20 cellular contexts compared by ENCODE assay signal in the genomic region with DNA sequence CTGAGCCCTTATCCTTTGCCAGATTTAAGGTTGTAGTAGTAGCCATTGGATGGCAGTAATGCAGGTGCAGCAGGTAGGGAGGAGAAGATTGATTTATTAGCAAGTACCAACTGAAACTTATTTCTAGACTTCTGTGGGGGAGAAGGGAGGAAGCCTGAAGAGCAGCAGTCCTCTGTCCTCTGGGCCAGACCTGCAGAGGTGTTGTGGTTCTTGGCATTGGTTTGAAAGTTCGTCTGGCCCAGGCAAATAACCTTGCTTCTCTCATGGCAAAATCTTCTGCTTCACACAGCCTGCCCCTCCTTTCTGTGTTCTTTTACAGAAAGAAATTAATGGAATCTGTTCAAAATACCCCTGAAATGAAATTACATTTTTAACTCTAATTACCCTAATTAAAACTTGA. TPM values are rescaled to one million over a fixed set of nuclear protein-coding genes. Genes with fewer than 3 reads are reported as not detected.
A peak's percentile ranks its signal among the peaks of the same experiment; 100 is the strongest.
DNase-seq lines count a peak whose midpoint lies in the region; ATAC-seq, FAIRE-seq and TF ChIP-seq lines count a peak whose summit lies in the region.
"Had no signal": no experiment of that assay in that cellular context is flagged by ENCODE, and none has a peak within 500 bp of the region (broad histone marks: within the 10 kb centered on the region; RNA-seq: fewer than 3 reads in every experiment).

No MANE protein-coding gene starts in this region.

- no peaks in the 10 kb centered on the region for H3K9me3 Mint-ChIP-seq in CD4-positive, alpha-beta T cell
- no peaks in the 10 kb centered on the region; a peak in 1 of 5 replicates for H3K9me3 Mint-ChIP-seq in H9
- H3K9me3 Mint-ChIP-seq in chondrocyte (ENCODE audit: low read depth), result no peaks in the 10 kb centered on the region
- H3K9me3 Mint-ChIP-seq in natural killer cell, result no peaks in the 10 kb centered on the region
- H3K9me3 Mint-ChIP-seq: activated CD4-positive, alpha-beta T cell treated with anti-CD3 and anti-CD28 coated beads, Interleukin-2, amount 10 ng/mL, durations not matched to agents 7 days and 5 days had no signal

- no peak overlapping the region for H3K4me2 ChIP-seq in H9 (ENCODE audit: insufficient read depth, insufficient read length, low read length)

- no peak overlapping the region for H2BK20ac ChIP-seq in H9 (ENCODE audit: low read depth, low read length, poor library complexity, severe bottlenecking)

- H3K79me1 ChIP-seq in H9 (ENCODE audit: insufficient read depth, low read depth, low read length, poor library complexity, severe bottlenecking), result peaks cover 3% of the 10 kb centered on the region

- no peak overlapping the region for H2AK5ac ChIP-seq in H9 (ENCODE audit: insufficient read length, low read length)

- no peaks in the 10 kb centered on the region for H4K20me1 ChIP-seq in H9 (ENCODE audit: control insufficient read depth, insufficient read depth, insufficient read length)

- no peak overlapping the region for H3K23ac ChIP-seq in H9 (ENCODE audit: insufficient read length, low read depth, low read length)

- H4K8ac ChIP-seq in H9 (replicated peaks; ENCODE audit: insufficient read length, low read depth, low read length), result no peak overlapping the region

- H3K56ac ChIP-seq in H9 (ENCODE audit: insufficient read length, low read depth, low read length), result no peak overlapping the region

- H3K4me3 Mint-ChIP-seq in CD4-positive, alpha-beta T cell, result no peak overlapping the region
- H3K4me3 Mint-ChIP-seq in H9 (no peak overlapping the region), chondrocyte (ENCODE audit: unreplicated experiment) (no peak overlapping the region), natural killer cell (no peak overlapping the region)
- H3K4me3 Mint-ChIP-seq: activated CD4-positive, alpha-beta T cell treated with anti-CD3 and anti-CD28 coated beads, Interleukin-2, amount 10 ng/mL, durations not matched to agents 7 days and 5 days had no signal

- H3K36me3 ChIP-seq in MG63, result no peaks in the 10 kb centered on the region; the same call in 1 of the 2 replicates

- intact Hi-C loops in CD4-positive, alpha-beta T cell (cut with DNase I, micrococcal nuclease), result no loop called here
- intact Hi-C loops in natural killer cell (cut with micrococcal nuclease), result no loop called here

- H2BK5ac ChIP-seq in H9 (ENCODE audit: insufficient read length, low read length), result no peak overlapping the region

- H3K4me1 Mint-ChIP-seq in CD4-positive, alpha-beta T cell (ENCODE audit: low read depth), result peaks cover 92% of the 10 kb centered on the region
- peaks cover 61 to 66% of the 10 kb centered on the region in 2 experiments for H3K4me1 Mint-ChIP-seq in H9
- H3K4me1 Mint-ChIP-seq in chondrocyte (ENCODE audit: low read depth), result peaks cover 64% of the 10 kb centered on the region
- peaks cover 83 to 92% of the 10 kb centered on the region in 2 donors for H3K4me1 Mint-ChIP-seq in natural killer cell

- H3K27ac ChIP-seq in CD4-positive, alpha-beta T cell (ENCODE audit: low read depth, low read length), result no peak overlapping the region
- no peak overlapping the region for H3K27ac ChIP-seq in H9 (ENCODE audit: insufficient read length, low read depth, low read length)
- H3K27ac ChIP-seq: neutrophil had no signal

- FAIRE-seq in RCC 7860 (lab: Jason Lieb, UNC), result no peak
- FAIRE-seq: colon had no signal

- H3K79me2 ChIP-seq in H9 (ENCODE audit: insufficient read depth, low read length), result peaks cover 19% of the 10 kb centered on the region; the same call in 1 of the 2 replicates

- DNase-seq in CD4-positive, alpha-beta T cell, result no peak
- DNase-seq in H9 (no peak), chondrocyte (ENCODE audit: low spot score) (no peak), natural killer cell (no peak), MG63 (no peak), mesenteric fat pad (ENCODE audit: low spot score) (no peak), RCC 7860 (ENCODE audit: low spot score) (no peak)
- DNase-seq: activated CD4-positive, alpha-beta T cell treated with anti-CD3 and anti-CD28 coated beads, Interleukin-2, amount 10 ng/mL, durations not matched to agents 7 days and 5 days; activated CD8-positive, alpha-beta memory T cell treated with anti-CD3 and anti-CD28 coated beads, Interleukin-2, amount 50 U/mL, for 4 hours; activated naive CD4-positive, alpha-beta T cell treated with Interleukin-2 at 50 U/mL for 16 hours; aorta; Calu3; KBM-7; midbrain; NCI-H2081 treated with DMSO at 0.1 percent for 48 hours; RPMI8226; stimulated activated CD4-positive, alpha-beta T cell treated with anti-CD3 and anti-CD28 coated beads, Interleukin-15, amount 100 ng/mL, for 24 hours had no signal

- no peak overlapping the region for H3K9ac ChIP-seq in H9 (ENCODE audit: extremely low read depth, insufficient read length, low read length)

- no peak overlapping the region for H3K14ac ChIP-seq in H9 (ENCODE audit: insufficient read depth, low read length)

- peak overlapping the region; percentile 52 for H3K27ac Mint-ChIP-seq in CD4-positive, alpha-beta T cell
- peak overlapping the region in 2 of 3 experiments; percentile 13 to 14; a peak in 1 of 7 replicates for H3K27ac Mint-ChIP-seq in H9
- peak overlapping the region; percentile 73 for H3K27ac Mint-ChIP-seq in chondrocyte (ENCODE audit: unreplicated experiment)
- peak overlapping the region; percentile 69 to 76 for H3K27ac Mint-ChIP-seq in natural killer cell
- H3K27ac Mint-ChIP-seq: activated CD4-positive, alpha-beta T cell treated with anti-CD3 and anti-CD28 coated beads, Interleukin-2, amount 10 ng/mL, durations not matched to agents 7 days and 5 days had no signal

- H3K4ac ChIP-seq in H9 (ENCODE audit: low read depth, low read length), result no peak overlapping the region

- H3K4me1 ChIP-seq in H9 (ENCODE audit: insufficient read depth, low read length), result 0 out of 2 replicates have a peak, but pooled peaks cover 5% of the 10 kb centered on the region

- no peak overlapping the region for H4K91ac ChIP-seq in H9 (ENCODE audit: insufficient read length, low read depth, low read length)

- no peaks in the 10 kb centered on the region for H3K23me2 ChIP-seq in H9 (ENCODE audit: insufficient read length, low read depth, low read length, poor library complexity, severe bottlenecking)

- WGBS in H9 (ENCODE audit: extremely low coverage, insufficient read length, low lambda C conversion rate), result no CpG with 5 or more reads among the region's 1 CpG

- no peaks in the 10 kb centered on the region for H3K27me3 ChIP-seq in CD4-positive, alpha-beta T cell (ENCODE audit: control insufficient read depth, insufficient read depth, low read length)
- H3K27me3 ChIP-seq in H9 (ENCODE audit: insufficient read depth, low read length) (no peaks in the 10 kb centered on the region), MG63 (no peaks in the 10 kb centered on the region)
- H3K27me3 ChIP-seq: neutrophil had no signal

- H2AFZ ChIP-seq in H9 (ENCODE audit: low read length), result no peak overlapping the region

- no peaks in the 10 kb centered on the region for H3K9me3 ChIP-seq in CD4-positive, alpha-beta T cell (ENCODE audit: control insufficient read depth, low read length)
- H3K9me3 ChIP-seq in H9 (ENCODE audit: control insufficient read depth, low read depth, low read length) (no peaks in the 10 kb centered on the region), MG63 (peaks cover 3% of the 10 kb centered on the region; the same call in 1 of the 2 replicates)
- H3K9me3 ChIP-seq: neutrophil had no signal

- ATAC-seq in CD4-positive, alpha-beta T cell (ENCODE audit: poor library complexity), result no peak
- ATAC-seq in natural killer cell, result no peak
- no peak for ATAC-seq in GM21360 (IDR thresholded peaks at IDR 0.05; ENCODE audit: unreplicated experiment)

- CTCF ChIA-PET in CD4-positive, alpha-beta T cell (lab: Charles Lee), result no interaction called here

- POLR2A ChIA-PET in CD4-positive, alpha-beta T cell (lab: Charles Lee), result interaction anchor here (1.1 kb wide), 1 partner anchor 25 kb away, joined by 3 read pairs; a partner anchor contains a TSS

- H4K5ac ChIP-seq in H9 (ENCODE audit: insufficient read length, low read depth, low read length), result no peak overlapping the region

- H3K4me3 ChIP-seq in MG63, result no peak overlapping the region

- H2BK12ac ChIP-seq in H9 (ENCODE audit: insufficient read length, low read depth, low read length), result no peak overlapping the region

- H2BK120ac ChIP-seq in H9 (ENCODE audit: low read depth, low read length, poor library complexity, severe bottlenecking), result no peak overlapping the region

- no peak overlapping the region for H3K18ac ChIP-seq in H9 (ENCODE audit: insufficient read length, low read depth, low read length)

- no peak overlapping the region for H3T11ph ChIP-seq in H9 (ENCODE audit: low read length)

- no peak overlapping the region for H2BK15ac ChIP-seq in H9 (ENCODE audit: low read depth, low read length)

- H3K27me3 Mint-ChIP-seq in CD4-positive, alpha-beta T cell, result no peaks in the 10 kb centered on the region
- H3K27me3 Mint-ChIP-seq in H9 (ENCODE audit: low read depth), result no peaks in the 10 kb centered on the region
- H3K27me3 Mint-ChIP-seq in chondrocyte (ENCODE audit: low read depth), result no peaks in the 10 kb centered on the region
- no peaks in the 10 kb centered on the region for H3K27me3 Mint-ChIP-seq in natural killer cell (ENCODE audit: low read depth in 2 of 2)
- H3K27me3 Mint-ChIP-seq: activated CD4-positive, alpha-beta T cell treated with anti-CD3 and anti-CD28 coated beads, Interleukin-2, amount 10 ng/mL, durations not matched to agents 7 days and 5 days had no signal

- TF ChIP-seq CTCF in CD4-positive, alpha-beta T cell (IDR thresholded peaks at IDR 0.05), result no peak
- TF ChIP-seq CTCF in H9 (conservative IDR thresholded peaks at IDR 0.05), result no peak
- no peak for TF ChIP-seq CTCF in chondrocyte (IDR thresholded peaks at IDR 0.05)
- TF ChIP-seq CTCF in natural killer cell (IDR thresholded peaks at IDR 0.05), result no peak

- H3K36me3 Mint-ChIP-seq in CD4-positive, alpha-beta T cell (ENCODE audit: low read depth), result peaks cover 3% of the 10 kb centered on the region
- H3K36me3 Mint-ChIP-seq in H9 (ENCODE audit: insufficient read depth in 1 of 3, low read depth in 3 of 3) (peaks cover 6 to 8% (median 7%) of the 10 kb centered on the region in 3 experiments), chondrocyte (ENCODE audit: low read depth) (peaks cover 2% of the 10 kb centered on the region), natural killer cell (no peaks in the 10 kb centered on the region)

RNA-seq across cellular contexts. Expression of a gene that starts 24.5 kb away (rescaled TPM):
- total RNA-seq in CD4-positive, alpha-beta T cell, result 100 to 1,000 TPM; 112 TPM
- total RNA-seq in H9 (2021) (199 and 207 TPM in 2 replicates), chondrocyte (78.7 to 169 TPM (median 168 TPM) in 3 replicates), natural killer cell (100 to 1,000 TPM; 194 to 204 (median 198) TPM), mesenteric fat pad (92.4 TPM)
- total RNA-seq in MG63 (2014; rRNA removed; shearing (Covaris generic); ENCODE audit: low replicate concordance), result 181 and 241 TPM in 2 replicates

Comparison
In these comparisons a context has a peak if more than half of its experiments do, and no peak if none do; other contexts are left out.
1. H3K27ac Mint-ChIP-seq: peak in every context shown above with its lines; median percentile 73 in chondrocyte; 72 in natural killer cell; 52 in CD4-positive, alpha-beta T cell; 14 in H9.